Comparison of ENCODE assay signal across 8 cellular contexts in the genomic region with DNA sequence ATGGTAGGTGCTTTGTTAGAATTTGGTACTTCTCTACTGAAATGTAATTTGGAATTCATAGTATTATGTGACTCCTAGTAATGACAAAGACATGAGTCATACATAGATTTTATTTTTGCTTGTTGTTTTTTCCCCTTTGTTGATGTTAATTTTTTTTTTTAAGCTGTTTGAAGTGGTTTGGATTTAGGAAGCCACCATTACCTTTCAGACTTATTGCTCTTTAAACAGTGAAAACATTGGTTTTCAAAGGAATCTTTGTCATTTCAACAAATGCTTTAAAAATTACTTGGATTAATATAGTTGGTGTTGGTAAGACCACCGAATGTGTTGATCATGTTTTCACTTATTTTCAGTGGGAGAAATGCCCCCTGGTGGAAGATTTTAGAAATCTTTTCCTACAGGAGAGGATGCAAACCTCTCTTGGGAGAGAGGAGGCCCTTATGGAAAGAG.
DNase-seq lines count a peak whose midpoint lies in the region; FAIRE-seq and TF ChIP-seq lines count a peak whose summit lies in the region.
"Had no signal": no experiment of that assay in that cellular context is flagged by ENCODE, and none has a peak within 500 bp of the region (broad histone marks: within the 10 kb centered on the region; RNA-seq: fewer than 3 reads in every experiment).

No MANE protein-coding gene starts in this region.

- H3K23ac ChIP-seq in mesendoderm (ENCODE audit: low read length), result no peak overlapping the region

- H3K18ac ChIP-seq in mesendoderm (ENCODE audit: low read length), result no peak overlapping the region

- H3K36me3 ChIP-seq in ascending aorta, result no peaks in the 10 kb centered on the region
- no peaks in the 10 kb centered on the region for H3K36me3 ChIP-seq in mesendoderm (ENCODE audit: control insufficient read depth, insufficient read depth, low read length)

- no peak for FAIRE-seq in D721Med (lab: Jason Lieb, UNC)

- H2BK5ac ChIP-seq in mesendoderm (ENCODE audit: low read length), result no peak overlapping the region

- no peak overlapping the region for H3K9ac ChIP-seq in mesendoderm (ENCODE audit: low read length)

- H3K27ac ChIP-seq in ascending aorta (no peak overlapping the region), mesendoderm (ENCODE audit: low read depth, low read length) (no peak overlapping the region)

- no peak overlapping the region for H4K5ac ChIP-seq in mesendoderm (ENCODE audit: low read length)

- no peak overlapping the region for H2AK5ac ChIP-seq in mesendoderm (ENCODE audit: low read length)

- peak; percentile 29 for TF ChIP-seq RAD21 in Ishikawa (IDR thresholded peaks at IDR 0.05; ENCODE audit: low read depth)

- H4K8ac ChIP-seq in mesendoderm (ENCODE audit: low read depth, low read length), result no peak overlapping the region

- no peak for TF ChIP-seq EP300 in Ishikawa (IDR thresholded peaks at IDR 0.05; ENCODE audit: borderline replicate concordance)

- H3K79me2 ChIP-seq in mesendoderm (ENCODE audit: control insufficient read depth, insufficient read depth, low read length), result no peaks in the 10 kb centered on the region

- WGBS in mesendoderm (ENCODE audit: extremely low coverage, insufficient coverage, low lambda C conversion rate), result no CpG with 5 or more reads among the region's 1 CpG

- H3K79me1 ChIP-seq in mesendoderm (ENCODE audit: low read length), result no peaks in the 10 kb centered on the region

- TF ChIP-seq CTCF in D721Med (IDR thresholded peaks at IDR 0.05; ENCODE audit: insufficient read depth, missing control alignments), result peak; percentile 29
- TF ChIP-seq CTCF in ascending aorta (IDR thresholded peaks at IDR 0.05), result peak in 2 of 3 experiments; percentile 28 to 29
- no peak for TF ChIP-seq CTCF in GM13976 (IDR thresholded peaks at IDR 0.05; ENCODE audit: borderline replicate concordance, control extremely low read depth, extremely low read depth, insufficient read depth, missing control alignments)

- in situ Hi-C loops in GM13976 (cut with MboI; ENCODE audit: low sequenced_read_pairs, unreplicated experiment), result no loop called here

- no peak for DNase-seq in D721Med (ENCODE audit: insufficient read length, low spot score)
- no peak for DNase-seq in ascending aorta (ENCODE audit: low spot score in 2 of 2)
- peak; percentile 52 for DNase-seq in mesendoderm
- DNase-seq in ecto neural progenitor cell (ENCODE audit: low spot score), result no peak
- no peak for DNase-seq in dedifferentiated amniotic fluid mesenchymal stem cell (ENCODE audit: extremely low spot score)
- no peak for DNase-seq in GM13976 (ENCODE audit: low spot score)
- DNase-seq: NCI-H1436 treated with DMSO at 0.1 percent for 48 hours had no signal

- H3K4me1 ChIP-seq in ascending aorta (peaks cover 0 to 3% of the 10 kb centered on the region in 2 donors), mesendoderm (ENCODE audit: control insufficient read depth, low read depth, low read length) (no peaks in the 10 kb centered on the region)

- no peak overlapping the region for H3K4ac ChIP-seq in mesendoderm (ENCODE audit: low read depth, low read length)

- peaks cover 0 to 12% of the 10 kb centered on the region in 2 donors for H3K9me3 ChIP-seq in ascending aorta

- H3K4me2 ChIP-seq in mesendoderm (ENCODE audit: low read length), result no peak overlapping the region

- H3K4me3 ChIP-seq in ascending aorta (no peak overlapping the region), mesendoderm (ENCODE audit: low read length) (no peak overlapping the region)

- no peak overlapping the region for H2BK15ac ChIP-seq in mesendoderm (replicated peaks; ENCODE audit: low read depth)

- no peaks in the 10 kb centered on the region for H3K27me3 ChIP-seq in ascending aorta
- no peaks in the 10 kb centered on the region for H3K27me3 ChIP-seq in mesendoderm (ENCODE audit: insufficient read depth, low read length, poor library complexity)

- intact Hi-C loops in ascending aorta (cut with DNase I), result no loop called here

- H3K56ac ChIP-seq in mesendoderm (ENCODE audit: low read length), result no peak overlapping the region

- H2BK120ac ChIP-seq in mesendoderm (ENCODE audit: low read depth, low read length), result no peak overlapping the region

TF ChIP-seq in Ishikawa, 13 proteins besides CTCF, POLR2A, EP300 and RAD21:
- no peak for TF ChIP-seq TAF1 (IDR thresholded peaks at IDR 0.05; ENCODE audit: low read depth)
- no peak for TF ChIP-seq YY1 (IDR thresholded peaks at IDR 0.05; ENCODE audit: low read depth)
- TF ChIP-seq ZBTB7A (IDR thresholded peaks at IDR 0.05; ENCODE audit: low read depth), result no peak
- TF ChIP-seq, protein P1, sequence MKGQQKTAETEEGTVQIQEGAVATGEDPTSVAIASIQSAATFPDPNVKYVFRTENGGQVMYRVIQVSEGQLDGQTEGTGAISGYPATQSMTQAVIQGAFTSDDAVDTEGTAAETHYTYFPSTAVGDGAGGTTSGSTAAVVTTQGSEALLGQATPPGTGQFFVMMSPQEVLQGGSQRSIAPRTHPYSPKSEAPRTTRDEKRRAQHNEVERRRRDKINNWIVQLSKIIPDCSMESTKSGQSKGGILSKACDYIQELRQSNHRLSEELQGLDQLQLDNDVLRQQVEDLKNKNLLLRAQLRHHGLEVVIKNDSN (IDR thresholded peaks at IDR 0.05), result no peak
- TF ChIP-seq TEAD4 (IDR thresholded peaks at IDR 0.05), result no peak
